In the genomic region with DNA sequence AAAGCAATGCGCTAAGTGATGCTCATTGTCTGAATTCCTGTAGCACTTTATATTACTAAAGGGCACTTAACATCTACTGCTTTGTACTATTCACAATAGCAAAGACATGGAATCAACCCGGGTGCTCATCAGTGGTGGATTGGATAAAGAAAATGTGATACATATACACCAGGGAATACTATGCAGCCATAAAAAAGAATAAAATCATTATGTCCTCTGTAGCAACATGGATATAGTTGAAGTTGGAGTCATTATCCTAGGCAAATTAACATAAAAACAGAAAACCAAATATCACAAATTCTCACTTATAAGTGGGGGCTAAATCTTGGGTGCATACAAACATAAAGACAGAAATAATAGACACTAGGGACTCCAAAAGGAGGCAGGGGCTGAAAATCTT, we compare ENCODE assay signal across 8 cellular contexts.
"Had no signal": no experiment of that assay in that cellular context is flagged by ENCODE, and none has a peak within 500 bp of the region (broad histone marks: within the 10 kb centered on the region; RNA-seq: fewer than 3 reads in every experiment).

No MANE protein-coding gene starts in this region.

- DNase-seq: H9, HCEC 1CT, HFFc6, KBM-7 had no signal

- H3K4me3 ChIP-seq: GM23338 had no signal

- H3K27ac ChIP-seq: HL-60, KMS-11 had no signal

- ATAC-seq: GM23338, HepG2 had no signal
